In genomic region chr10:118501637-118502440, GRCh38 we compare ENCODE assay signal across 15 cellular contexts.
DNase-seq lines count a peak whose midpoint lies in the region; TF ChIP-seq lines count a peak whose summit lies in the region.
"Had no signal": no experiment of that assay in that cellular context is flagged by ENCODE, and none has a peak within 500 bp of the region (broad histone marks: within the 10 kb centered on the region; RNA-seq: fewer than 3 reads in every experiment).

No MANE protein-coding gene starts in this region.

- H3K79me2 ChIP-seq in PC-9 (ENCODE audit: low read depth) = no peaks in the 10 kb centered on the region

- peak overlapping the region; percentile 64 for H3K4me2 ChIP-seq in PC-9

- H3K27ac ChIP-seq in PC-9 (peak overlapping the region; percentile 72), skin epidermis (peak overlapping the region in 14 of 21 experiments; percentile 10 to 79 (median 54))
- H3K27ac ChIP-seq: colonic mucosa, heart left ventricle, Peyer's patch had no signal

- H3K4me3 ChIP-seq in PC-9 (no peak overlapping the region), skin epidermis (no peak overlapping the region)
- H3K4me3 ChIP-seq: colonic mucosa, heart left ventricle, Peyer's patch had no signal

- H3F3A ChIP-seq in PC-9 (ENCODE audit: insufficient read depth, low read depth) = peaks cover 28% of the 10 kb centered on the region

- no peak overlapping the region for H2AFZ ChIP-seq in PC-9

- H3K4me1 ChIP-seq in PC-9 (replicated peaks; ENCODE audit: insufficient read depth) = peaks cover 48% of the 10 kb centered on the region

- H3K27me3 ChIP-seq in PC-9 (ENCODE audit: insufficient read depth, low read depth) = no peaks in the 10 kb centered on the region
- H3K27me3 ChIP-seq: colonic mucosa, heart left ventricle, Peyer's patch had no signal

- no peaks in the 10 kb centered on the region for H3K9me2 ChIP-seq in PC-9 (ENCODE audit: insufficient read depth)

- CTCF ChIA-PET in PC-9 (lab: Charles Lee) = no interaction called here

- POLR2A ChIA-PET in PC-9 (lab: Charles Lee; ENCODE audit: unreplicated experiment) = interaction anchor here (0.5 kb wide), 1 partner anchor 67 kb away, joined by 4 read pairs; no protein-coding TSS in a partner anchor

- H3K9me3 ChIP-seq in PC-9 (ENCODE audit: insufficient read depth, low read depth) = no peaks in the 10 kb centered on the region
- H3K9me3 ChIP-seq: colonic mucosa, heart left ventricle, Peyer's patch had no signal

- H3K36me3 ChIP-seq in PC-9 (ENCODE audit: low read depth) = no peaks in the 10 kb centered on the region
- H3K36me3 ChIP-seq: colonic mucosa, heart left ventricle, Peyer's patch had no signal

- BruUV-seq in PC-9 (replicated peaks; lab: Mats Ljungman, UMichigan) = no TSS peak

- H4K20me1 ChIP-seq in PC-9 (ENCODE audit: insufficient read depth) = no peaks in the 10 kb centered on the region

- DNase-seq in H4 (ENCODE audit: low spot score) = peak; percentile 61
- DNase-seq in PC-9 = peak; percentile 18 to 88
- DNase-seq in fibroblast of gingiva (ENCODE audit: low read depth) = peak; percentile 46
- no peak for DNase-seq in activated CD4-positive, alpha-beta T cell treated with anti-CD3 and anti-CD28 coated beads for 48 hours
- no peak for DNase-seq in NCI-H524 (lab: John Stamatoyannopoulos, UW)
- no peak for DNase-seq in NCI-H748 (lab: John Stamatoyannopoulos, UW; ENCODE audit: unreplicated experiment)
- no peak for DNase-seq in DMS153 (lab: John Stamatoyannopoulos, UW)
- DNase-seq: activated CD4-positive, CD25-positive, alpha-beta regulatory T cell; activated effector memory CD4-positive, alpha-beta T cell treated with anti-CD3 and anti-CD28 coated beads, Interleukin-2, amount 50 U/mL, for 16 hours; colonic mucosa; heart left ventricle; midbrain; NCI-H1092; Peyer's patch had no signal

- TF ChIP-seq CTCF in PC-9 (conservative IDR thresholded peaks at IDR 0.05) = no peak

- intact Hi-C loops in PC-9 (cut with micrococcal nuclease; ENCODE audit: unreplicated experiment) = loop anchor here (5.0 kb wide), 1 partner anchor 35 kb away; no protein-coding TSS in a partner anchor

Comparison
In these comparisons a context has a peak if more than half of its experiments do, and no peak if none do; other contexts are left out.
1. DNase-seq: peak in H4 (single experiment), PC-9 (2 of 2) and fibroblast of gingiva (single experiment); none in activated CD4-positive, alpha-beta T cell treated with anti-CD3 and anti-CD28 coated beads for 48 hours (single experiment), NCI-H524 (0 of 2), NCI-H748 (single experiment) and DMS153 (single experiment).